Comparison of ENCODE assay signal across 8 cellular contexts in the genomic region with DNA sequence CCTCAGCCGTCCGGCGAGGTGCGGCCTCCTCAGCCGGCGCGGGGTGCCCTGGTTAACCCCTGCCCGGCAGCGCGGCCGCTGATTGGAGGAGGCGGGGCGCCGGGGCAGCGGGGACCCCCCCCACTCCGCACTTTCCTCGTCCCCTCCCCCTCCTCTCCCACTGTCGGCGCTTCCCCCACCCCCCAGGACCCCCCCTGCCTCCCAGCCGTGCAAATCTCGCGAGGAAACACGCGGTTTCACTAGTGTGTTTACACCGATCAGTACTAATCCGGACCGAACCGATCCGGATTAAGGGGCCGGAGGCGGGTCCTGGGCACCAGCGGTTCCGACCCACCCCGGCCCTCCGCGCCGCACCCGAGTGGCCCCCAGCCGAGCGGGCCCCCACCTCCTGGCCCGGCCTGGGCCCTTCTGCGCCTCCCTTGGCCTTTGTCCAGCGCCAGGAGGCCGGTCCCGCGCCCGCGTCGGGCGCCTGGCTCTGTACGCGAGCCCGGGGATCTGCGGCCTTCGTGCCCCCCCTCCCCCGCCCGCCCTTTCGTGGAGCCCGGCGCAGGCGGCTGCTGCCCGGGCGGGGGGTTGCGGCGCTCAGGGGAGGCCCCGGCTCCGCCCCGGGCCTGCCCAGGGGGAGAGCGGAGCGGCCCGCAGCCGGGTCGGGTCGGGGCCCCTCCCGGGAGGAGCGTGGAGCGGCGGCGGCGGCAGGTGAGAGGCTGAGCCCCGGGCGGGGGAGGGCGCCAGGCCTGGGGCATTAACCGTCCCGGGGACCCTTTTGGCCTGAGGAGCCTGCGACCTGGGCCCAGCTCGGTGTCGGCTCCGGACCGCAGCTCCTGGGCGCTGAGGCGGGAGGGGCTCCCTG. TPM values are rescaled to one million over a fixed set of nuclear protein-coding genes. Genes with fewer than 3 reads are reported as not detected.
A peak's percentile ranks its signal among the peaks of the same experiment; 100 is the strongest.
DNase-seq lines count a peak whose midpoint lies in the region; ATAC-seq and TF ChIP-seq lines count a peak whose summit lies in the region.
"Not testable (repeated sequence)": the region's sequence is repeated elsewhere in the genome, so short reads cannot be mapped to it uniquely, and the experiment has no call there.

No MANE protein-coding gene starts in this region.

- peaks cover 10 to 26% of the 10 kb centered on the region in 2 experiments for H3K36me3 ChIP-seq in SK-N-SH (replicated peaks in 1 of 2; ENCODE audit: control insufficient read depth in 1 of 2, insufficient read depth in 2 of 2, low read length in 1 of 2)

- H3F3A ChIP-seq in SK-N-SH (replicated peaks; ENCODE audit: insufficient read depth) = peaks cover 27% of the 10 kb centered on the region

- not testable (repeated sequence) for H3K9me2 ChIP-seq in SK-N-SH

- DNase-seq in GM03348 (ENCODE audit: low spot score) (peak; percentile 87), NB4 (ENCODE audit: low read depth) (peak; percentile 93), SK-N-SH (peak; percentile 100), glomerular visceral epithelial cell (ENCODE audit: extremely low spot score) (peak; percentile 89), omental fat pad (ENCODE audit: low spot score) (peak; percentile 34), superior temporal gyrus (ENCODE audit: extremely low spot score) (peak; percentile 57)
- DNase-seq in activated naive CD4-positive, alpha-beta T cell treated with anti-CD3 and anti-CD28 coated beads, Interleukin-2, amount 50 U/mL, for 16 hours = peak; percentile 67

- POLR2A ChIA-PET in SK-N-SH (lab: Yijun Ruan, JAX) = interaction anchor here (0.5 kb wide), 1 partner anchor 16 kb away, joined by 3 read pairs; no protein-coding TSS in a partner anchor

- TF ChIP-seq POLR2A in NB4 (IDR thresholded peaks at IDR 0.05; ENCODE audit: extremely low read depth, insufficient read length) = not testable (repeated sequence)

- H3K4me2 ChIP-seq in SK-N-SH = peak overlapping the region; percentile 75

- ATAC-seq in HG02588 (IDR thresholded peaks at IDR 0.05; ENCODE audit: unreplicated experiment) (peak; percentile 69), omental fat pad (ENCODE audit: low FRiP score) (peak; percentile 85)

- not testable (repeated sequence) for H3K27me3 ChIP-seq in SK-N-SH (ENCODE audit: insufficient read depth)

- H3K4me3 ChIP-seq in NB4 (ENCODE audit: low read depth, low read length) = peak overlapping the region; percentile 88
- H3K4me3 ChIP-seq in SK-N-SH (ENCODE audit: low read depth in 2 of 2, low read length in 1 of 2) = peak overlapping the region; percentile 76 to 87

- H3K79me2 ChIP-seq in SK-N-SH (ENCODE audit: insufficient read depth) = peaks cover 91% of the 10 kb centered on the region

- H3K9ac ChIP-seq in SK-N-SH = peak overlapping the region; percentile 98

- not testable (repeated sequence) for H3K4me1 ChIP-seq in SK-N-SH (ENCODE audit: control insufficient read depth in 1 of 2, insufficient read depth in 2 of 2, low read depth in 1 of 2, low read length in 1 of 2)

- 0% methylated on average over 4 of the region's 92 CpGs for WGBS in SK-N-SH (ENCODE audit: low lambda C conversion rate)

- not testable (repeated sequence) for H2AFZ ChIP-seq in SK-N-SH (ENCODE audit: low read depth)

- H3K27ac ChIP-seq in SK-N-SH (ENCODE audit: low read depth in 2 of 2, low read length in 1 of 2) = peak overlapping the region; percentile 80 to 90

- not testable (repeated sequence) for TF ChIP-seq RAD21 in SK-N-SH (IDR thresholded peaks at IDR 0.05; ENCODE audit: low read length)

- TF ChIP-seq EP300 in SK-N-SH (IDR thresholded peaks at IDR 0.05; ENCODE audit: borderline replicate concordance in 1 of 2, low read depth in 1 of 2, low read length in 1 of 2) = not testable (repeated sequence)

- CTCF ChIA-PET in SK-N-SH (lab: Yijun Ruan, JAX) = not testable (repeated sequence)

- TF ChIP-seq CTCF in NB4 (IDR thresholded peaks at IDR 0.05; ENCODE audit: low read depth, low read length); SK-N-SH (IDR thresholded peaks at IDR 0.05); omental fat pad (IDR thresholded peaks at IDR 0.05): not testable (repeated sequence)

- H3K9me3 ChIP-seq in SK-N-SH = not testable (repeated sequence)

- peaks cover 26% of the 10 kb centered on the region for H4K20me1 ChIP-seq in SK-N-SH (ENCODE audit: insufficient read depth)

TF ChIP-seq in SK-N-SH, 30 proteins besides CTCF, POLR2A, EP300 and RAD21:
- TF ChIP-seq POLR2AphosphoS5 (IDR thresholded peaks at IDR 0.05; ENCODE audit: low read depth, low read length) (peak; percentile 83), NFIC (IDR thresholded peaks at IDR 0.05; ENCODE audit: borderline replicate concordance) (peak; percentile 40; the same call in 1 of the 2 replicates), CHD2 (IDR thresholded peaks at IDR 0.05; ENCODE audit: low read length, partially characterized antibody) (peak; percentile 97), MXI1 (IDR thresholded peaks at IDR 0.05; ENCODE audit: low read depth, low read length) (peak; percentile 64)
- TF ChIP-seq, protein P1, sequence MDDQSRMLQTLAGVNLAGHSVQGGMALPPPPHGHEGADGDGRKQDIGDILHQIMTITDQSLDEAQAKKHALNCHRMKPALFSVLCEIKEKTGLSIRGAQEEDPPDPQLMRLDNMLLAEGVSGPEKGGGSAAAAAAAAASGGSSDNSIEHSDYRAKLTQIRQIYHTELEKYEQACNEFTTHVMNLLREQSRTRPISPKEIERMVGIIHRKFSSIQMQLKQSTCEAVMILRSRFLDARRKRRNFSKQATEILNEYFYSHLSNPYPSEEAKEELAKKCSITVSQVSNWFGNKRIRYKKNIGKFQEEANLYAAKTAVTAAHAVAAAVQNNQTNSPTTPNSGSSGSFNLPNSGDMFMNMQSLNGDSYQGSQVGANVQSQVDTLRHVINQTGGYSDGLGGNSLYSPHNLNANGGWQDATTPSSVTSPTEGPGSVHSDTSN (IDR thresholded peaks at IDR 0.05) = 0 out of 2 replicates have a peak, but pooled peaks have one; percentile 2
- TF ChIP-seq, protein P2, sequence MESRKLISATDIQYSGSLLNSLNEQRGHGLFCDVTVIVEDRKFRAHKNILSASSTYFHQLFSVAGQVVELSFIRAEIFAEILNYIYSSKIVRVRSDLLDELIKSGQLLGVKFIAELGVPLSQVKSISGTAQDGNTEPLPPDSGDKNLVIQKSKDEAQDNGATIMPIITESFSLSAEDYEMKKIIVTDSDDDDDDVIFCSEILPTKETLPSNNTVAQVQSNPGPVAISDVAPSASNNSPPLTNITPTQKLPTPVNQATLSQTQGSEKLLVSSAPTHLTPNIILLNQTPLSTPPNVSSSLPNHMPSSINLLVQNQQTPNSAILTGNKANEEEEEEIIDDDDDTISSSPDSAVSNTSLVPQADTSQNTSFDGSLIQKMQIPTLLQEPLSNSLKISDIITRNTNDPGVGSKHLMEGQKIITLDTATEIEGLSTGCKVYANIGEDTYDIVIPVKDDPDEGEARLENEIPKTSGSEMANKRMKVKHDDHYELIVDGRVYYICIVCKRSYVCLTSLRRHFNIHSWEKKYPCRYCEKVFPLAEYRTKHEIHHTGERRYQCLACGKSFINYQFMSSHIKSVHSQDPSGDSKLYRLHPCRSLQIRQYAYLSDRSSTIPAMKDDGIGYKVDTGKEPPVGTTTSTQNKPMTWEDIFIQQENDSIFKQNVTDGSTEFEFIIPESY (IDR thresholded peaks at IDR 0.05; ENCODE audit: borderline replicate concordance, low read depth) = peak; percentile 90; the same call in 1 of the 2 replicates
- TF ChIP-seq, protein P3, sequence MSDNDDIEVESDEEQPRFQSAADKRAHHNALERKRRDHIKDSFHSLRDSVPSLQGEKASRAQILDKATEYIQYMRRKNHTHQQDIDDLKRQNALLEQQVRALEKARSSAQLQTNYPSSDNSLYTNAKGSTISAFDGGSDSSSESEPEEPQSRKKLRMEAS (IDR thresholded peaks at IDR 0.05; ENCODE audit: low read depth) = peak; percentile 72; the same call in 1 of the 2 replicates

RNA-seq across cellular contexts. Expression of a gene that starts 54.8 kb away (rescaled TPM):
- polyA plus RNA-seq in SK-N-SH (2012; rRNA removed) = 22.5 and 27.8 TPM in 2 replicates
- 27.0 and 27.7 TPM in 2 replicates for polyA plus RNA-seq in SK-N-SH (2012; cell fraction: cytosol; rRNA removed)
- 22.5 and 39.9 TPM in 2 replicates for polyA plus RNA-seq in SK-N-SH (2012; cell fraction: nucleus; rRNA removed)
- total RNA-seq in omental fat pad = 10 to 100 TPM; 19.9 to 32.2 (median 25.9) TPM

Comparison
In these comparisons a context has a peak if more than half of its experiments do, and no peak if none do; other contexts are left out.
1. Peak in every context shown above with its lines: DNase-seq, ATAC-seq, H3K4me3 ChIP-seq and H3K27ac ChIP-seq.
2. DNase-seq: peak in every context shown above with its lines; median percentile 100 in SK-N-SH; 93 in NB4; 89 in glomerular visceral epithelial cell; 87 in GM03348; 67 in activated naive CD4-positive, alpha-beta T cell treated with anti-CD3 and anti-CD28 coated beads, Interleukin-2, amount 50 U/mL, for 16 hours; 57 in superior temporal gyrus; 34 in omental fat pad.